Comparison of ENCODE assay signal across 1 cellular context in the genomic region with DNA sequence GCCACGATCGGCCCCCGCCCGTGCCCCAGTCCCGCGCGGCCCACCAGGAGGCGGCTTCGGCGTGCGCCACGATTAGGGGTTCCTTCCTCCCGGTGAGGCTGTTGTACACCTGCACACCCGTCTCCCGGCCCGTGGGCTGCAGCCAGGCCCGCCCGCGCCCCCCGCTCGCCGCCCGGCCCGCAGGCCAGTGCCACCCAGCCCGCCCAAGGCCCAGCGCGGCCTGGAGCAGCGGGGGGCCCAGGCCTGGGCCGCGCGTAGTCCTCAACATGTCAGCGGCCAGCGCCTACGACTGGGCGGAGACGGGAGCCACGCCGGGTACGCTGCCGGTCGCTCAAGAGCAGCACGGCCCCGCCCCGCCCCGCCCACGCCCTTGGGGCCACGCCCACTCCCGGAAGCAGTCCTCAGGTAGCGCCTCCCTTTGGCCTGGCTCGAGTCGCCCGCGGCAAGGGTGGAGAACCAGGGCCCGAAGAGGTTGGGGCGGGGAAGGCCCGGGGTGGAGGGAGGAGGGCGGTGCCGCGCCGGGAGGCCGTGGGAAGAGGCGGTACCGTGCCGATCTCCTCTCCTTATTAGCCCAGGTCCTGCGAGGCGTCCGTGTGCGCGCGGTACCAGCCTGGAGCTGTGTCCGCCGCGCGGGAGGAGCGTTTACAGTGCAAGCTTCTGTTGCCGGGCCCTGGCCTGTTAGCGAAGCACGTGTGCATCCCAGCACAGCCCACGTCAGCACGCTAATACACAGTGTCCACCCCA.
A peak's percentile ranks its signal among the peaks of the same experiment; 100 is the strongest.
TF ChIP-seq lines count a peak whose summit lies in the region.

A gene with protein sequence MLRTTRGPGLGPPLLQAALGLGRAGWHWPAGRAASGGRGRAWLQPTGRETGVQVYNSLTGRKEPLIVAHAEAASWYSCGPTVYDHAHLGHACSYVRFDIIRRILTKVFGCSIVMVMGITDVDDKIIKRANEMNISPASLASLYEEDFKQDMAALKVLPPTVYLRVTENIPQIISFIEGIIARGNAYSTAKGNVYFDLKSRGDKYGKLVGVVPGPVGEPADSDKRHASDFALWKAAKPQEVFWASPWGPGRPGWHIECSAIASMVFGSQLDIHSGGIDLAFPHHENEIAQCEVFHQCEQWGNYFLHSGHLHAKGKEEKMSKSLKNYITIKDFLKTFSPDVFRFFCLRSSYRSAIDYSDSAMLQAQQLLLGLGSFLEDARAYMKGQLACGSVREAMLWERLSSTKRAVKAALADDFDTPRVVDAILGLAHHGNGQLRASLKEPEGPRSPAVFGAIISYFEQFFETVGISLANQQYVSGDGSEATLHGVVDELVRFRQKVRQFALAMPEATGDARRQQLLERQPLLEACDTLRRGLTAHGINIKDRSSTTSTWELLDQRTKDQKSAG (minus strand): TSS at position 291 of the 744 bp plus-strand sequence. CDS start 23 bp downstream, at position 268.

TF ChIP-seq in HepG2, 621 proteins besides CTCF, POLR2A, EP300 and RAD21 (continued from another document and continues in another):
- TF ChIP-seq, protein P1, sequence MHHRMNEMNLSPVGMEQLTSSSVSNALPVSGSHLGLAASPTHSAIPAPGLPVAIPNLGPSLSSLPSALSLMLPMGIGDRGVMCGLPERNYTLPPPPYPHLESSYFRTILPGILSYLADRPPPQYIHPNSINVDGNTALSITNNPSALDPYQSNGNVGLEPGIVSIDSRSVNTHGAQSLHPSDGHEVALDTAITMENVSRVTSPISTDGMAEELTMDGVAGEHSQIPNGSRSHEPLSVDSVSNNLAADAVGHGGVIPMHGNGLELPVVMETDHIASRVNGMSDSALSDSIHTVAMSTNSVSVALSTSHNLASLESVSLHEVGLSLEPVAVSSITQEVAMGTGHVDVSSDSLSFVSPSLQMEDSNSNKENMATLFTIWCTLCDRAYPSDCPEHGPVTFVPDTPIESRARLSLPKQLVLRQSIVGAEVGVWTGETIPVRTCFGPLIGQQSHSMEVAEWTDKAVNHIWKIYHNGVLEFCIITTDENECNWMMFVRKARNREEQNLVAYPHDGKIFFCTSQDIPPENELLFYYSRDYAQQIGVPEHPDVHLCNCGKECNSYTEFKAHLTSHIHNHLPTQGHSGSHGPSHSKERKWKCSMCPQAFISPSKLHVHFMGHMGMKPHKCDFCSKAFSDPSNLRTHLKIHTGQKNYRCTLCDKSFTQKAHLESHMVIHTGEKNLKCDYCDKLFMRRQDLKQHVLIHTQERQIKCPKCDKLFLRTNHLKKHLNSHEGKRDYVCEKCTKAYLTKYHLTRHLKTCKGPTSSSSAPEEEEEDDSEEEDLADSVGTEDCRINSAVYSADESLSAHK (CRISPR knock-in tag; IDR thresholded peaks at IDR 0.05; ENCODE audit: borderline replicate concordance) = no peak
- TF ChIP-seq EEA1 (CRISPR knock-in tag; IDR thresholded peaks at IDR 0.05; ENCODE audit: borderline replicate concordance) (no peak), ELF3 (CRISPR knock-in tag; IDR thresholded peaks at IDR 0.05) (peak; percentile 65; the same call in 1 of the 2 replicates), GFI1 (CRISPR knock-in tag; IDR thresholded peaks at IDR 0.05; ENCODE audit: borderline replicate concordance) (peak; percentile 44; the same call in 1 of the 2 replicates), SIN3B (IDR thresholded peaks at IDR 0.05; ENCODE audit: low read length) (no peak), MYC (CRISPR knock-in tag; IDR thresholded peaks at IDR 0.05; ENCODE audit: borderline replicate concordance) (peak; percentile 88), NR2F6 (IDR thresholded peaks at IDR 0.05) (no peak), NR2F6 (CRISPR knock-in tag; IDR thresholded peaks at IDR 0.05) (peak; percentile 36; the same call in 1 of the 2 replicates), ZNF263 (CRISPR knock-in tag; IDR thresholded peaks at IDR 0.05) (peak; percentile 21), TP53 (CRISPR knock-in tag; conservative IDR thresholded peaks at IDR 0.05) (no peak), ZFP41 (CRISPR knock-in tag; IDR thresholded peaks at IDR 0.05; ENCODE audit: borderline replicate concordance) (no peak), CBX2 (IDR thresholded peaks at IDR 0.05; ENCODE audit: low read depth, low read length) (no peak), CBX2 (CRISPR knock-in tag; IDR thresholded peaks at IDR 0.05; ENCODE audit: low read depth) (no peak), FOSL1 (CRISPR knock-in tag; IDR thresholded peaks at IDR 0.05; ENCODE audit: borderline replicate concordance) (no peak), RXRA (CRISPR knock-in tag; IDR thresholded peaks at IDR 0.05) (no peak), PRPF4 (IDR thresholded peaks at IDR 0.05; ENCODE audit: low read depth, low read length, poor library complexity, severe bottlenecking) (no peak), ZNF781 (CRISPR knock-in tag; IDR thresholded peaks at IDR 0.05; ENCODE audit: borderline replicate concordance, not compliant biosample characterization) (no peak), ZNF441 (CRISPR knock-in tag; IDR thresholded peaks at IDR 0.05; ENCODE audit: borderline replicate concordance) (peak; percentile 66), ZBTB8A (CRISPR knock-in tag; IDR thresholded peaks at IDR 0.05; ENCODE audit: borderline replicate concordance, low read depth) (no peak), KMT2A (CRISPR knock-in tag; IDR thresholded peaks at IDR 0.05) (no peak; the same call in 1 of the 2 replicates), SRSF1 (optimal IDR thresholded peaks at IDR 0.05; ENCODE audit: low read depth, low read length) (no peak), HOXA3 (CRISPR knock-in tag; IDR thresholded peaks at IDR 0.05) (peak; percentile 62; the same call in 1 of the 2 replicates), CREB1 (IDR thresholded peaks at IDR 0.05) (peak; percentile 34; the same call in 1 of the 2 replicates), CREB1 (CRISPR knock-in tag; IDR thresholded peaks at IDR 0.05) (no peak), MZF1 (CRISPR knock-in tag; IDR thresholded peaks at IDR 0.05; ENCODE audit: borderline replicate concordance) (no peak), PAF1 (CRISPR knock-in tag; IDR thresholded peaks at IDR 0.05) (no peak), ZNF468 (CRISPR knock-in tag; IDR thresholded peaks at IDR 0.05) (no peak), ZNF382 (CRISPR knock-in tag; IDR thresholded peaks at IDR 0.05; ENCODE audit: borderline replicate concordance) (no peak), KAT7 (CRISPR knock-in tag; IDR thresholded peaks at IDR 0.05; ENCODE audit: borderline replicate concordance) (no peak), U2AF2 (IDR thresholded peaks at IDR 0.05; ENCODE audit: low read depth, low read length) (no peak), ZSCAN12 (CRISPR knock-in tag; IDR thresholded peaks at IDR 0.05) (no peak), ZNF180 (CRISPR knock-in tag; IDR thresholded peaks at IDR 0.05; ENCODE audit: borderline replicate concordance, low read depth) (no peak), ASH2L (IDR thresholded peaks at IDR 0.05; ENCODE audit: insufficient read length, low read depth, low read length) (peak; percentile 42), NFRKB (IDR thresholded peaks at IDR 0.05) (no peak), ZFAT (CRISPR knock-in tag; conservative IDR thresholded peaks at IDR 0.05) (no peak), MYNN (CRISPR knock-in tag; IDR thresholded peaks at IDR 0.05; ENCODE audit: low read depth) (no peak), ZNF747 (CRISPR knock-in tag; IDR thresholded peaks at IDR 0.05; ENCODE audit: borderline replicate concordance) (no peak; the same call in 1 of the 2 replicates), SMC3 (IDR thresholded peaks at IDR 0.05; ENCODE audit: low read length) (no peak), ZNF720 (CRISPR knock-in tag; IDR thresholded peaks at IDR 0.05) (no peak), HNRNPH1 (optimal IDR thresholded peaks at IDR 0.05; ENCODE audit: low read depth, low read length) (no peak), ARNT (IDR thresholded peaks at IDR 0.05) (no peak)
- TF ChIP-seq, protein P2, sequence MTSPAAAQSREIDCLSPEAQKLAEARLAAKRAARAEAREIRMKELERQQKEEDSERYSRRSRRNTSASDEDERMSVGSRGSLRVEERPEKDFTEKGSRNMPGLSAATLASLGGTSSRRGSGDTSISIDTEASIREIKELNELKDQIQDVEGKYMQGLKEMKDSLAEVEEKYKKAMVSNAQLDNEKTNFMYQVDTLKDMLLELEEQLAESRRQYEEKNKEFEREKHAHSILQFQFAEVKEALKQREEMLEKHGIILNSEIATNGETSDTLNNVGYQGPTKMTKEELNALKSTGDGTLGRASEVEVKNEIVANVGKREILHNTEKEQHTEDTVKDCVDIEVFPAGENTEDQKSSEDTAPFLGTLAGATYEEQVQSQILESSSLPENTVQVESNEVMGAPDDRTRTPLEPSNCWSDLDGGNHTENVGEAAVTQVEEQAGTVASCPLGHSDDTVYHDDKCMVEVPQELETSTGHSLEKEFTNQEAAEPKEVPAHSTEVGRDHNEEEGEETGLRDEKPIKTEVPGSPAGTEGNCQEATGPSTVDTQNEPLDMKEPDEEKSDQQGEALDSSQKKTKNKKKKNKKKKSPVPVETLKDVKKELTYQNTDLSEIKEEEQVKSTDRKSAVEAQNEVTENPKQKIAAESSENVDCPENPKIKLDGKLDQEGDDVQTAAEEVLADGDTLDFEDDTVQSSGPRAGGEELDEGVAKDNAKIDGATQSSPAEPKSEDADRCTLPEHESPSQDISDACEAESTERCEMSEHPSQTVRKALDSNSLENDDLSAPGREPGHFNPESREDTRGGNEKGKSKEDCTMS (CRISPR knock-in tag; conservative IDR thresholded peaks at IDR 0.05) = no peak
- TF ChIP-seq, protein P3, sequence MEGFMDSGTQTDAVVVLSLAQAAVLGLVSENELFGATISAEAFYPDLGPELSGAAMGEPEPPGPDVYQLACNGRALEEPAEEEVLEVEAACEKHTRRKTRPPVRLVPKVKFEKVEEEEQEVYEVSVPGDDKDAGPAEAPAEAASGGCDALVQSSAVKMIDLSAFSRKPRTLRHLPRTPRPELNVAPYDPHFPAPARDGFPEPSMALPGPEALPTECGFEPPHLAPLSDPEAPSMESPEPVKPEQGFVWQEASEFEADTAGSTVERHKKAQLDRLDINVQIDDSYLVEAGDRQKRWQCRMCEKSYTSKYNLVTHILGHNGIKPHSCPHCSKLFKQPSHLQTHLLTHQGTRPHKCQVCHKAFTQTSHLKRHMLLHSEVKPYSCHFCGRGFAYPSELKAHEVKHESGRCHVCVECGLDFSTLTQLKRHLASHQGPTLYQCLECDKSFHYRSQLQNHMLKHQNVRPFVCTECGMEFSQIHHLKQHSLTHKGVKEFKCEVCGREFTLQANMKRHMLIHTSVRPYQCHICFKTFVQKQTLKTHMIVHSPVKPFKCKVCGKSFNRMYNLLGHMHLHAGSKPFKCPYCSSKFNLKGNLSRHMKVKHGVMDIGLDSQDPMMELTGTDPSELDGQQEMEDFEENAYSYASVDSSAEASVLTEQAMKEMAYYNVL (CRISPR knock-in tag; IDR thresholded peaks at IDR 0.05; ENCODE audit: borderline replicate concordance) = peak; percentile 78; the same call in 1 of the 2 replicates
- TF ChIP-seq, protein P4, sequence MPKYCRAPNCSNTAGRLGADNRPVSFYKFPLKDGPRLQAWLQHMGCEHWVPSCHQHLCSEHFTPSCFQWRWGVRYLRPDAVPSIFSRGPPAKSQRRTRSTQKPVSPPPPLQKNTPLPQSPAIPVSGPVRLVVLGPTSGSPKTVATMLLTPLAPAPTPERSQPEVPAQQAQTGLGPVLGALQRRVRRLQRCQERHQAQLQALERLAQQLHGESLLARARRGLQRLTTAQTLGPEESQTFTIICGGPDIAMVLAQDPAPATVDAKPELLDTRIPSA (CRISPR knock-in tag; IDR thresholded peaks at IDR 0.05; ENCODE audit: borderline replicate concordance) = no peak
- TF ChIP-seq, protein P5, sequence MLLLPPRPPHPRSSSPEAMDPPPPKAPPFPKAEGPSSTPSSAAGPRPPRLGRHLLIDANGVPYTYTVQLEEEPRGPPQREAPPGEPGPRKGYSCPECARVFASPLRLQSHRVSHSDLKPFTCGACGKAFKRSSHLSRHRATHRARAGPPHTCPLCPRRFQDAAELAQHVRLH (CRISPR knock-in tag; IDR thresholded peaks at IDR 0.05; ENCODE audit: borderline replicate concordance, low read depth) = no peak; the same call in 1 of the 2 replicates
- TF ChIP-seq, protein P6, sequence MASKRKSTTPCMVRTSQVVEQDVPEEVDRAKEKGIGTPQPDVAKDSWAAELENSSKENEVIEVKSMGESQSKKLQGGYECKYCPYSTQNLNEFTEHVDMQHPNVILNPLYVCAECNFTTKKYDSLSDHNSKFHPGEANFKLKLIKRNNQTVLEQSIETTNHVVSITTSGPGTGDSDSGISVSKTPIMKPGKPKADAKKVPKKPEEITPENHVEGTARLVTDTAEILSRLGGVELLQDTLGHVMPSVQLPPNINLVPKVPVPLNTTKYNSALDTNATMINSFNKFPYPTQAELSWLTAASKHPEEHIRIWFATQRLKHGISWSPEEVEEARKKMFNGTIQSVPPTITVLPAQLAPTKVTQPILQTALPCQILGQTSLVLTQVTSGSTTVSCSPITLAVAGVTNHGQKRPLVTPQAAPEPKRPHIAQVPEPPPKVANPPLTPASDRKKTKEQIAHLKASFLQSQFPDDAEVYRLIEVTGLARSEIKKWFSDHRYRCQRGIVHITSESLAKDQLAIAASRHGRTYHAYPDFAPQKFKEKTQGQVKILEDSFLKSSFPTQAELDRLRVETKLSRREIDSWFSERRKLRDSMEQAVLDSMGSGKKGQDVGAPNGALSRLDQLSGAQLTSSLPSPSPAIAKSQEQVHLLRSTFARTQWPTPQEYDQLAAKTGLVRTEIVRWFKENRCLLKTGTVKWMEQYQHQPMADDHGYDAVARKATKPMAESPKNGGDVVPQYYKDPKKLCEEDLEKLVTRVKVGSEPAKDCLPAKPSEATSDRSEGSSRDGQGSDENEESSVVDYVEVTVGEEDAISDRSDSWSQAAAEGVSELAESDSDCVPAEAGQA (IDR thresholded peaks at IDR 0.05; ENCODE audit: low read depth) = no peak; the same call in 1 of the 2 replicates
- TF ChIP-seq, protein P6 (CRISPR knock-in tag; IDR thresholded peaks at IDR 0.05; ENCODE audit: borderline replicate concordance) = no peak
- TF ChIP-seq, protein P7, sequence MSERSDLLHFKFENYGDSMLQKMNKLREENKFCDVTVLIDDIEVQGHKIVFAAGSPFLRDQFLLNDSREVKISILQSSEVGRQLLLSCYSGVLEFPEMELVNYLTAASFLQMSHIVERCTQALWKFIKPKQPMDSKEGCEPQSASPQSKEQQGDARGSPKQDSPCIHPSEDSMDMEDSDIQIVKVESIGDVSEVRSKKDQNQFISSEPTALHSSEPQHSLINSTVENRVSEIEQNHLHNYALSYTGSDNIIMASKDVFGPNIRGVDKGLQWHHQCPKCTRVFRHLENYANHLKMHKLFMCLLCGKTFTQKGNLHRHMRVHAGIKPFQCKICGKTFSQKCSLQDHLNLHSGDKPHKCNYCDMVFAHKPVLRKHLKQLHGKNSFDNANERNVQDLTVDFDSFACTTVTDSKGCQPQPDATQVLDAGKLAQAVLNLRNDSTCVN (CRISPR knock-in tag; IDR thresholded peaks at IDR 0.05; ENCODE audit: borderline replicate concordance) = no peak
